Comparison of ENCODE assay signal across 1 cellular context in genomic region chr4:18020671-18021469, GRCh38.
A peak's percentile ranks its signal among the peaks of the same experiment; 100 is the strongest.
TF ChIP-seq lines count a peak whose summit lies in the region.

No MANE protein-coding gene starts in this region.

TF ChIP-seq in HepG2, 621 proteins besides CTCF, POLR2A, EP300 and RAD21 (continued from another document):
- TF ChIP-seq, protein P1, sequence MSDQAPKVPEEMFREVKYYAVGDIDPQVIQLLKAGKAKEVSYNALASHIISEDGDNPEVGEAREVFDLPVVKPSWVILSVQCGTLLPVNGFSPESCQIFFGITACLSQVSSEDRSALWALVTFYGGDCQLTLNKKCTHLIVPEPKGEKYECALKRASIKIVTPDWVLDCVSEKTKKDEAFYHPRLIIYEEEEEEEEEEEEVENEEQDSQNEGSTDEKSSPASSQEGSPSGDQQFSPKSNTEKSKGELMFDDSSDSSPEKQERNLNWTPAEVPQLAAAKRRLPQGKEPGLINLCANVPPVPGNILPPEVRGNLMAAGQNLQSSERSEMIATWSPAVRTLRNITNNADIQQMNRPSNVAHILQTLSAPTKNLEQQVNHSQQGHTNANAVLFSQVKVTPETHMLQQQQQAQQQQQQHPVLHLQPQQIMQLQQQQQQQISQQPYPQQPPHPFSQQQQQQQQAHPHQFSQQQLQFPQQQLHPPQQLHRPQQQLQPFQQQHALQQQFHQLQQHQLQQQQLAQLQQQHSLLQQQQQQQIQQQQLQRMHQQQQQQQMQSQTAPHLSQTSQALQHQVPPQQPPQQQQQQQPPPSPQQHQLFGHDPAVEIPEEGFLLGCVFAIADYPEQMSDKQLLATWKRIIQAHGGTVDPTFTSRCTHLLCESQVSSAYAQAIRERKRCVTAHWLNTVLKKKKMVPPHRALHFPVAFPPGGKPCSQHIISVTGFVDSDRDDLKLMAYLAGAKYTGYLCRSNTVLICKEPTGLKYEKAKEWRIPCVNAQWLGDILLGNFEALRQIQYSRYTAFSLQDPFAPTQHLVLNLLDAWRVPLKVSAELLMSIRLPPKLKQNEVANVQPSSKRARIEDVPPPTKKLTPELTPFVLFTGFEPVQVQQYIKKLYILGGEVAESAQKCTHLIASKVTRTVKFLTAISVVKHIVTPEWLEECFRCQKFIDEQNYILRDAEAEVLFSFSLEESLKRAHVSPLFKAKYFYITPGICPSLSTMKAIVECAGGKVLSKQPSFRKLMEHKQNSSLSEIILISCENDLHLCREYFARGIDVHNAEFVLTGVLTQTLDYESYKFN (CRISPR knock-in tag; conservative IDR thresholded peaks at IDR 0.05), result no peak
- TF ChIP-seq KDM6A (CRISPR knock-in tag; IDR thresholded peaks at IDR 0.05; ENCODE audit: low read depth) (no peak), RFX3 (CRISPR knock-in tag; IDR thresholded peaks at IDR 0.05) (peak; percentile 81), SAFB2 (CRISPR knock-in tag; IDR thresholded peaks at IDR 0.05; ENCODE audit: borderline replicate concordance, low read depth) (0 out of 2 replicates have a peak, but pooled peaks have one; percentile 15), THAP11 (CRISPR knock-in tag; IDR thresholded peaks at IDR 0.05) (peak; percentile 83), MIER2 (CRISPR knock-in tag; IDR thresholded peaks at IDR 0.05) (no peak), ZNF160 (CRISPR knock-in tag; IDR thresholded peaks at IDR 0.05) (no peak), USF2 (IDR thresholded peaks at IDR 0.05; ENCODE audit: low read depth, low read length) (peak; percentile 37; the same call in 1 of the 2 replicates), USF2 (CRISPR knock-in tag; IDR thresholded peaks at IDR 0.05; ENCODE audit: borderline replicate concordance) (no peak), ZSCAN31 (CRISPR knock-in tag; IDR thresholded peaks at IDR 0.05; ENCODE audit: low read depth) (0 out of 2 replicates have a peak, but pooled peaks have one; percentile 3), MED1 (CRISPR knock-in tag; IDR thresholded peaks at IDR 0.05) (no peak), CBX1 (IDR thresholded peaks at IDR 0.05; ENCODE audit: low read depth) (no peak), SP4 (CRISPR knock-in tag; IDR thresholded peaks at IDR 0.05) (0 out of 2 replicates have a peak, but pooled peaks have one; percentile 58), MAZ (IDR thresholded peaks at IDR 0.05; ENCODE audit: borderline replicate concordance, low read depth, low read length) (peak; percentile 20; the same call in 1 of the 2 replicates), MAZ (CRISPR knock-in tag; IDR thresholded peaks at IDR 0.05; ENCODE audit: low read depth) (no peak; the same call in 1 of the 2 replicates), ARID4A (CRISPR knock-in tag; IDR thresholded peaks at IDR 0.05; ENCODE audit: borderline replicate concordance) (peak; percentile 49; the same call in 1 of the 2 replicates), MEIS1 (CRISPR knock-in tag; IDR thresholded peaks at IDR 0.05; ENCODE audit: borderline replicate concordance) (0 out of 2 replicates have a peak, but pooled peaks have one; percentile 18), SRSF1 (optimal IDR thresholded peaks at IDR 0.05; ENCODE audit: low read depth, low read length) (peak; percentile 53), ZNF264 (CRISPR knock-in tag; IDR thresholded peaks at IDR 0.05) (no peak), ZBTB4 (CRISPR knock-in tag; IDR thresholded peaks at IDR 0.05; ENCODE audit: borderline replicate concordance) (no peak), ZNF12 (CRISPR knock-in tag; IDR thresholded peaks at IDR 0.05) (0 out of 2 replicates have a peak, but pooled peaks have one; percentile 28), PHF8 (CRISPR knock-in tag; IDR thresholded peaks at IDR 0.05) (peak; percentile 40; the same call in 1 of the 2 replicates), MEF2D (CRISPR knock-in tag; IDR thresholded peaks at IDR 0.05) (0 out of 2 replicates have a peak, but pooled peaks have one; percentile 22), TP53 (CRISPR knock-in tag; conservative IDR thresholded peaks at IDR 0.05) (no peak), XRCC5 (optimal IDR thresholded peaks at IDR 0.05; ENCODE audit: low read length) (peak; percentile 14), ZNF761 (CRISPR knock-in tag; conservative IDR thresholded peaks at IDR 0.05) (0 out of 2 replicates have a peak, but pooled peaks have one; percentile 54)
- TF ChIP-seq, protein P2, sequence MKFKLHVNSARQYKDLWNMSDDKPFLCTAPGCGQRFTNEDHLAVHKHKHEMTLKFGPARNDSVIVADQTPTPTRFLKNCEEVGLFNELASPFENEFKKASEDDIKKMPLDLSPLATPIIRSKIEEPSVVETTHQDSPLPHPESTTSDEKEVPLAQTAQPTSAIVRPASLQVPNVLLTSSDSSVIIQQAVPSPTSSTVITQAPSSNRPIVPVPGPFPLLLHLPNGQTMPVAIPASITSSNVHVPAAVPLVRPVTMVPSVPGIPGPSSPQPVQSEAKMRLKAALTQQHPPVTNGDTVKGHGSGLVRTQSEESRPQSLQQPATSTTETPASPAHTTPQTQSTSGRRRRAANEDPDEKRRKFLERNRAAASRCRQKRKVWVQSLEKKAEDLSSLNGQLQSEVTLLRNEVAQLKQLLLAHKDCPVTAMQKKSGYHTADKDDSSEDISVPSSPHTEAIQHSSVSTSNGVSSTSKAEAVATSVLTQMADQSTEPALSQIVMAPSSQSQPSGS (CRISPR knock-in tag; IDR thresholded peaks at IDR 0.05), result no peak
- TF ChIP-seq, protein P3, sequence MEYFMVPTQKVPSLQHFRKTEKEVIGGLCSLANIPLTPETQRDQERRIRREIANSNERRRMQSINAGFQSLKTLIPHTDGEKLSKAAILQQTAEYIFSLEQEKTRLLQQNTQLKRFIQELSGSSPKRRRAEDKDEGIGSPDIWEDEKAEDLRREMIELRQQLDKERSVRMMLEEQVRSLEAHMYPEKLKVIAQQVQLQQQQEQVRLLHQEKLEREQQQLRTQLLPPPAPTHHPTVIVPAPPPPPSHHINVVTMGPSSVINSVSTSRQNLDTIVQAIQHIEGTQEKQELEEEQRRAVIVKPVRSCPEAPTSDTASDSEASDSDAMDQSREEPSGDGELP (IDR thresholded peaks at IDR 0.05; ENCODE audit: borderline replicate concordance, low read depth), result no peak
- TF ChIP-seq, protein P4, sequence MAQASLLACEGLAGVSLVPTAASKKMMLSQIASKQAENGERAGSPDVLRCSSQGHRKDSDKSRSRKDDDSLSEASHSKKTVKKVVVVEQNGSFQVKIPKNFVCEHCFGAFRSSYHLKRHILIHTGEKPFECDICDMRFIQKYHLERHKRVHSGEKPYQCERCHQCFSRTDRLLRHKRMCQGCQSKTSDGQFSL (CRISPR knock-in tag; IDR thresholded peaks at IDR 0.05), result 0 out of 2 replicates have a peak, but pooled peaks have one; percentile 30
- TF ChIP-seq, protein P5, sequence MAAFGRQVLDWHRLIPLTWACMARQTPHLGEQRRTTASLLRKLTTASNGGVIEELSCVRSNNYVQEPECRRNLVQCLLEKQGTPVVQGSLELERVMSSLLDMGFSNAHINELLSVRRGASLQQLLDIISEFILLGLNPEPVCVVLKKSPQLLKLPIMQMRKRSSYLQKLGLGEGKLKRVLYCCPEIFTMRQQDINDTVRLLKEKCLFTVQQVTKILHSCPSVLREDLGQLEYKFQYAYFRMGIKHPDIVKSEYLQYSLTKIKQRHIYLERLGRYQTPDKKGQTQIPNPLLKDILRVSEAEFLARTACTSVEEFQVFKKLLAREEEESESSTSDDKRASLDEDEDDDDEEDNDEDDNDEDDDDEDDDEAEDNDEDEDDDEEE (CRISPR knock-in tag; IDR thresholded peaks at IDR 0.05), result no peak
- TF ChIP-seq, protein P6, sequence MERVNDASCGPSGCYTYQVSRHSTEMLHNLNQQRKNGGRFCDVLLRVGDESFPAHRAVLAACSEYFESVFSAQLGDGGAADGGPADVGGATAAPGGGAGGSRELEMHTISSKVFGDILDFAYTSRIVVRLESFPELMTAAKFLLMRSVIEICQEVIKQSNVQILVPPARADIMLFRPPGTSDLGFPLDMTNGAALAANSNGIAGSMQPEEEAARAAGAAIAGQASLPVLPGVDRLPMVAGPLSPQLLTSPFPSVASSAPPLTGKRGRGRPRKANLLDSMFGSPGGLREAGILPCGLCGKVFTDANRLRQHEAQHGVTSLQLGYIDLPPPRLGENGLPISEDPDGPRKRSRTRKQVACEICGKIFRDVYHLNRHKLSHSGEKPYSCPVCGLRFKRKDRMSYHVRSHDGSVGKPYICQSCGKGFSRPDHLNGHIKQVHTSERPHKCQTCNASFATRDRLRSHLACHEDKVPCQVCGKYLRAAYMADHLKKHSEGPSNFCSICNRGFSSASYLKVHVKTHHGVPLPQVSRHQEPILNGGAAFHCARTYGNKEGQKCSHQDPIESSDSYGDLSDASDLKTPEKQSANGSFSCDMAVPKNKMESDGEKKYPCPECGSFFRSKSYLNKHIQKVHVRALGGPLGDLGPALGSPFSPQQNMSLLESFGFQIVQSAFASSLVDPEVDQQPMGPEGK (CRISPR knock-in tag; IDR thresholded peaks at IDR 0.05), result peak; percentile 90
